ENCODE assay signal across 8 cellular contexts in genomic region chr11:33736148-33736809, GRCh38. TPM values are rescaled to one million over a fixed set of nuclear protein-coding genes. Genes with fewer than 3 reads are reported as not detected.
DNase-seq lines count a peak whose midpoint lies in the region; ATAC-seq and TF ChIP-seq lines count a peak whose summit lies in the region.

CD59 (minus strand) TSS chr11:33736423; CDS start chr11:33722445, 13,978 bp downstream.

- peak; percentile 93 for DNase-seq in NCI-H774 (lab: John Stamatoyannopoulos, UW)
- DNase-seq in activated CD8-positive, alpha-beta T cell treated with anti-CD3 and anti-CD28 coated beads for 36 hours: peak; percentile 90
- peak; percentile 83 to 98 (median 92) for DNase-seq in dorsolateral prefrontal cortex
- peak; percentile 99 for DNase-seq in right lobe of liver
- peak; percentile 88 for DNase-seq in stimulated activated CD4-positive, alpha-beta T cell treated with anti-CD3 and anti-CD28 coated beads, Interleukin-4, amount 100 ng/mL, for 24 hours

- H3K36me3 ChIP-seq in right lobe of liver: peaks cover 0 to 1% (median 0%) of the 10 kb centered on the region in 4 donors

- H3K27ac Mint-ChIP-seq in activated CD8-positive, alpha-beta T cell treated with anti-CD3 and anti-CD28 coated beads for 36 hours: peak within 1 kb of the TSS; percentile 80

- H3K4me3 ChIP-seq in dorsolateral prefrontal cortex: peak within 1 kb of the TSS; percentile 67 to 98 (median 91)
- peak within 1 kb of the TSS; percentile 87 to 92 (median 90) for H3K4me3 ChIP-seq in right lobe of liver

- peak; percentile 65 for ATAC-seq in GM19395 (IDR thresholded peaks at IDR 0.05; ENCODE audit: unreplicated experiment)
- peak; percentile 36 for ATAC-seq in HG03565 (IDR thresholded peaks at IDR 0.05; ENCODE audit: unreplicated experiment)
- peak; percentile 68 for ATAC-seq in activated CD8-positive, alpha-beta T cell treated with anti-CD3 and anti-CD28 coated beads for 36 hours
- ATAC-seq in right lobe of liver: peak; percentile 95 to 99 (median 96)

- H3K4me1 Mint-ChIP-seq in activated CD8-positive, alpha-beta T cell treated with anti-CD3 and anti-CD28 coated beads for 36 hours (ENCODE audit: low read depth): peaks cover 36% of the 10 kb centered on the region

- peaks cover 0 to 31% (median 4%) of the 10 kb centered on the region in 4 donors for H3K4me1 ChIP-seq in right lobe of liver

- intact Hi-C loops in activated CD8-positive, alpha-beta T cell treated with anti-CD3 and anti-CD28 coated beads for 36 hours (cut with micrococcal nuclease): no loop called here
- intact Hi-C loops in dorsolateral prefrontal cortex (cut with DNase I): loop anchor here (2.0 to 10.0 kb wide), 4 partner anchors 34 to 191 kb away; partner anchors contain the start of genes C11orf91 (in 1 of the 2) and FBXO3 (in 1 of the 2)
- intact Hi-C loops in right lobe of liver (cut with DNase I): no loop called here

- WGBS in right lobe of liver (ENCODE audit: insufficient coverage, low coverage, low lambda C conversion rate, missing lambda C conversion rate): 0% methylated on average over 12 of the region's 48 CpGs

- H3K9me3 ChIP-seq in right lobe of liver: no peaks in the 10 kb centered on the region

- peak; percentile 96 for TF ChIP-seq POLR2A in right lobe of liver (IDR thresholded peaks at IDR 0.05)

- H3K27me3 ChIP-seq in dorsolateral prefrontal cortex (no peaks in the 10 kb centered on the region), right lobe of liver (no peaks in the 10 kb centered on the region)

- H3K4me3 Mint-ChIP-seq in activated CD8-positive, alpha-beta T cell treated with anti-CD3 and anti-CD28 coated beads for 36 hours: peak within 1 kb of the TSS; percentile 81

- CTCF ChIA-PET in activated CD8-positive, alpha-beta T cell treated with anti-CD3 and anti-CD28 coated beads for 36 hours (lab: Charles Lee): interaction anchor here (0.8 to 1.3 kb wide), 4 partner anchors 20 to 93 kb away, joined by 3 to 5 read pairs (median 3); no protein-coding TSS in a partner anchor

- no peaks in the 10 kb centered on the region for H3K9me3 Mint-ChIP-seq in activated CD8-positive, alpha-beta T cell treated with anti-CD3 and anti-CD28 coated beads for 36 hours

- H3K27me3 Mint-ChIP-seq in activated CD8-positive, alpha-beta T cell treated with anti-CD3 and anti-CD28 coated beads for 36 hours: peaks cover 3% of the 10 kb centered on the region

- H3K36me3 Mint-ChIP-seq in activated CD8-positive, alpha-beta T cell treated with anti-CD3 and anti-CD28 coated beads for 36 hours (ENCODE audit: low read depth): peaks cover 9% of the 10 kb centered on the region

- POLR2A ChIA-PET in activated CD8-positive, alpha-beta T cell treated with anti-CD3 and anti-CD28 coated beads for 36 hours (lab: Charles Lee): interaction anchor here (0.6 to 1.9 kb wide), 7 partner anchors 10 to 1443 kb away, joined by 3 to 9 read pairs (median 4); no protein-coding TSS in a partner anchor

- TF ChIP-seq CTCF in C4-2B (conservative IDR thresholded peaks at IDR 0.05): no peak
- no peak for TF ChIP-seq CTCF in activated CD8-positive, alpha-beta T cell treated with anti-CD3 and anti-CD28 coated beads for 36 hours (IDR thresholded peaks at IDR 0.05)
- peak in 4 of 56 donors; percentile 10 to 35 (median 18) for TF ChIP-seq CTCF in dorsolateral prefrontal cortex (IDR thresholded peaks at IDR 0.05 in 54 of 56, conservative IDR thresholded peaks at IDR 0.05 in 2 of 56; ENCODE audit: low read depth in 1 of 56, partially characterized antibody in 56 of 56)
- no peak for TF ChIP-seq CTCF in right lobe of liver (IDR thresholded peaks at IDR 0.05)

- H3K27ac ChIP-seq in C4-2B: peak within 1 kb of the TSS; percentile 69
- peak within 1 kb of the TSS in 58 of 59 donors; percentile 17 to 98 (median 87) for H3K27ac ChIP-seq in dorsolateral prefrontal cortex
- peak within 1 kb of the TSS; percentile 93 to 99 (median 94) for H3K27ac ChIP-seq in right lobe of liver

RNA-seq across cellular contexts. Expression of gene CD59, which starts in this region (rescaled TPM):
- total RNA-seq in activated CD8-positive, alpha-beta T cell treated with anti-CD3 and anti-CD28 coated beads for 36 hours: 10 to 100 TPM; 36.0 to 36.1 TPM
- total RNA-seq in dorsolateral prefrontal cortex: 100 to 1,000 TPM; 235 to 598 (median 367) TPM
- total RNA-seq in right lobe of liver: 100 to 1,000 TPM; 145 to 314 (median 197) TPM

Comparison
In these comparisons a context has a peak if more than half of its experiments do, and no peak if none do; other contexts are left out.
1. Peak in every context shown above with its lines: DNase-seq, ATAC-seq, H3K4me3 ChIP-seq and H3K27ac ChIP-seq.
2. ATAC-seq: peak in every context shown above with its lines; median percentile 96 in right lobe of liver; 68 in activated CD8-positive, alpha-beta T cell treated with anti-CD3 and anti-CD28 coated beads for 36 hours; 65 in GM19395; 36 in HG03565.
3. intact Hi-C loops: an anchor here in dorsolateral prefrontal cortex (2.0 to 10.0 kb wide); none called in activated CD8-positive, alpha-beta T cell treated with anti-CD3 and anti-CD28 coated beads for 36 hours and right lobe of liver.